1 cellular context compared by ENCODE assay signal in genomic region chr3:108221911-108222812, GRCh38.
TF ChIP-seq lines count a peak whose summit lies in the region.

Gene IFT57, minus strand, starts transcription at chr3:108222424. Its CDS starts 102 bp downstream, at chr3:108222322.

TF ChIP-seq in HEK293, 187 proteins besides CTCF, POLR2A, EP300 and RAD21 (continued from another document and continues in another):
- 0 out of 2 replicates have a peak, but pooled peaks have one; percentile 20 for TF ChIP-seq ZBTB10 (tag by site-specific recombination; IDR thresholded peaks at IDR 0.05)
- peak; percentile 100 for TF ChIP-seq ATF2 (tag by site-specific recombination; IDR thresholded peaks at IDR 0.05; ENCODE audit: low read depth)
- peak; percentile 77 for TF ChIP-seq ZNF2 (tag by site-specific recombination; IDR thresholded peaks at IDR 0.05)
- TF ChIP-seq ZXDB (tag by site-specific recombination; IDR thresholded peaks at IDR 0.05): peak; percentile 64; the same call in 1 of the 2 replicates
- no peak; the same call in 1 of the 2 replicates for TF ChIP-seq REST (tag by site-specific recombination; IDR thresholded peaks at IDR 0.05)
- TF ChIP-seq ZNF354C (tag by site-specific recombination; IDR thresholded peaks at IDR 0.05; ENCODE audit: borderline replicate concordance, low read depth): no peak
- 0 out of 2 replicates have a peak, but pooled peaks have one; percentile 77 for TF ChIP-seq ZSCAN5A (tag by site-specific recombination; IDR thresholded peaks at IDR 0.05)
- TF ChIP-seq HIC1 (tag by site-specific recombination; IDR thresholded peaks at IDR 0.05): no peak
- peak; percentile 64; the same call in 1 of the 2 replicates for TF ChIP-seq ZNF133 (tag by site-specific recombination; IDR thresholded peaks at IDR 0.05)
- TF ChIP-seq ZBTB21 (tag by site-specific recombination; IDR thresholded peaks at IDR 0.05): peak; percentile 83
- no peak for TF ChIP-seq ZNF658 (tag by site-specific recombination; IDR thresholded peaks at IDR 0.05)
- TF ChIP-seq GLI4 (tag by site-specific recombination; IDR thresholded peaks at IDR 0.05): 0 out of 2 replicates have a peak, but pooled peaks have one; percentile 30
- no peak for TF ChIP-seq ZNF184 (tag by site-specific recombination; IDR thresholded peaks at IDR 0.05)
- peak; percentile 32; the same call in 1 of the 2 replicates for TF ChIP-seq GLIS1 (tag by site-specific recombination; IDR thresholded peaks at IDR 0.05)
- peak; percentile 47; the same call in 1 of the 2 replicates for TF ChIP-seq YY1 (tag by site-specific recombination; IDR thresholded peaks at IDR 0.05)
- TF ChIP-seq ZNF560 (tag by site-specific recombination; IDR thresholded peaks at IDR 0.05; ENCODE audit: borderline replicate concordance): no peak
- 0 out of 2 replicates have a peak, but pooled peaks have one; percentile 61 for TF ChIP-seq BCL11B (tag by site-specific recombination; IDR thresholded peaks at IDR 0.05; ENCODE audit: low read depth)
- TF ChIP-seq ZBTB7A (tag by site-specific recombination; IDR thresholded peaks at IDR 0.05; ENCODE audit: low read depth): peak; percentile 65; the same call in 1 of the 2 replicates
- no peak for TF ChIP-seq ZNF19 (tag by site-specific recombination; IDR thresholded peaks at IDR 0.05; ENCODE audit: low read depth)
- peak; percentile 90 for TF ChIP-seq PRDM1 (tag by site-specific recombination; IDR thresholded peaks at IDR 0.05)
- TF ChIP-seq ZNF677 (tag by site-specific recombination; IDR thresholded peaks at IDR 0.05): no peak
- TF ChIP-seq ZNF23 (tag by site-specific recombination; IDR thresholded peaks at IDR 0.05; ENCODE audit: borderline replicate concordance): 0 out of 2 replicates have a peak, but pooled peaks have one; percentile 32
- peak; percentile 25; the same call in 1 of the 2 replicates for TF ChIP-seq TRIM28 (IDR thresholded peaks at IDR 0.05; ENCODE audit: borderline replicate concordance, low read length)
- no peak for TF ChIP-seq ZNF664 (tag by site-specific recombination; IDR thresholded peaks at IDR 0.05)
- no peak for TF ChIP-seq ZNF548 (tag by site-specific recombination; IDR thresholded peaks at IDR 0.05)
- peak; percentile 62; the same call in 1 of the 2 replicates for TF ChIP-seq ZFP37 (tag by site-specific recombination; IDR thresholded peaks at IDR 0.05)
- TF ChIP-seq PATZ1 (tag by site-specific recombination; IDR thresholded peaks at IDR 0.05): peak; percentile 63
- no peak for TF ChIP-seq ZNF157 (tag by site-specific recombination; IDR thresholded peaks at IDR 0.05)
- TF ChIP-seq HOXC10 (CRISPR knock-in tag; IDR thresholded peaks at IDR 0.05): no peak
- TF ChIP-seq ZNF514 (tag by site-specific recombination; IDR thresholded peaks at IDR 0.05): no peak
- peak; percentile 85; the same call in 1 of the 2 replicates for TF ChIP-seq ZNF561 (tag by site-specific recombination; IDR thresholded peaks at IDR 0.05; ENCODE audit: borderline replicate concordance)
- 0 out of 2 replicates have a peak, but pooled peaks have one; percentile 50 for TF ChIP-seq ZNF24 (tag by site-specific recombination; IDR thresholded peaks at IDR 0.05)
- TF ChIP-seq KLF16 (tag by site-specific recombination; IDR thresholded peaks at IDR 0.05): peak; percentile 80; the same call in 1 of the 2 replicates
- 0 out of 2 replicates have a peak, but pooled peaks have one; percentile 55 for TF ChIP-seq REPIN1 (tag by site-specific recombination; IDR thresholded peaks at IDR 0.05; ENCODE audit: low read depth)
- peak; percentile 100 for TF ChIP-seq ZNF394 (tag by site-specific recombination; IDR thresholded peaks at IDR 0.05; ENCODE audit: borderline replicate concordance)
- TF ChIP-seq GLIS2 (tag by site-specific recombination; IDR thresholded peaks at IDR 0.05): no peak
- TF ChIP-seq YY2 (tag by site-specific recombination; IDR thresholded peaks at IDR 0.05): peak; percentile 39; the same call in 1 of the 2 replicates
- TF ChIP-seq PRDM4 (tag by site-specific recombination; IDR thresholded peaks at IDR 0.05): no peak
- no peak for TF ChIP-seq ZSCAN18 (tag by site-specific recombination; IDR thresholded peaks at IDR 0.05)
- 0 out of 2 replicates have a peak, but pooled peaks have one; percentile 68 for TF ChIP-seq ZNF580 (tag by site-specific recombination; IDR thresholded peaks at IDR 0.05)
- TF ChIP-seq ZNF747 (tag by site-specific recombination; IDR thresholded peaks at IDR 0.05): no peak
- TF ChIP-seq ZIC2 (tag by site-specific recombination; IDR thresholded peaks at IDR 0.05): peak; percentile 15; the same call in 1 of the 2 replicates
